18 cellular contexts compared by ENCODE assay signal in genomic region chr5:168989731-168990505, GRCh38.
"Had no signal": no experiment of that assay in that cellular context is flagged by ENCODE, and none has a peak within 500 bp of the region (broad histone marks: within the 10 kb centered on the region; RNA-seq: fewer than 3 reads in every experiment).

No MANE protein-coding gene starts in this region.

- H3K36me3 ChIP-seq: brain microvascular endothelial cell, colonic mucosa, heart left ventricle, left ventricle myocardium inferior, prostate gland, right atrium auricular region, suprapubic skin, transverse colon, vagina had no signal

- H3K4me1 ChIP-seq: colonic mucosa, prostate gland, vagina had no signal

- H3K4me3 ChIP-seq: colonic mucosa, heart left ventricle, left ventricle myocardium inferior, prostate gland, right atrium auricular region, suprapubic skin, transverse colon, vagina had no signal

- H3K27ac ChIP-seq: brain microvascular endothelial cell, colonic mucosa, heart left ventricle, left ventricle myocardium inferior, prostate gland, suprapubic skin, transverse colon, vagina, VCaP had no signal

- H3K9me3 ChIP-seq: colonic mucosa, heart left ventricle, left ventricle myocardium inferior, prostate gland, right atrium auricular region, suprapubic skin, transverse colon, vagina had no signal

- ATAC-seq: activated T-cell treated with anti-CD3 and anti-CD28 coated beads, Interleukin-2, amount 50 U/mL, for 72 hours had no signal

- H3K27me3 ChIP-seq: colonic mucosa, right atrium auricular region, suprapubic skin, vagina had no signal

- DNase-seq: activated CD4-positive, CD25-positive, alpha-beta regulatory T cell treated with anti-CD3 and anti-CD28 coated beads, Interleukin-2, amount 50 U/mL, for 72 hours; activated CD8-positive, alpha-beta memory T cell treated with anti-CD3 and anti-CD28 coated beads for 24 hours; activated effector memory CD4-positive, alpha-beta T cell treated with anti-CD3 and anti-CD28 coated beads, Interleukin-2, amount 50 U/mL, for 16 hours; activated naive CD4-positive, alpha-beta T cell treated with anti-CD3 and anti-CD28 coated beads, Interleukin-2, amount 50 U/mL, for 16 hours; activated T-cell treated with anti-CD3 and anti-CD28 coated beads, Interleukin-2, amount 50 U/mL, for 72 hours; aorta; brain microvascular endothelial cell; colonic mucosa; foreskin melanocyte; heart left ventricle; left ventricle myocardium inferior; stimulated activated CD4-positive, alpha-beta T cell treated with anti-CD3 and anti-CD28 coated beads, Interleukin-2, amount 100 ng/mL, for 24 hours; transverse colon had no signal
